In genomic region chr2:145753209-145753608, GRCh38 we compare ENCODE assay signal across 14 cellular contexts.
A peak's percentile ranks its signal among the peaks of the same experiment; 100 is the strongest.
DNase-seq lines count a peak whose midpoint lies in the region; TF ChIP-seq lines count a peak whose summit lies in the region.
"Had no signal": no experiment of that assay in that cellular context is flagged by ENCODE, and none has a peak within 500 bp of the region (broad histone marks: within the 10 kb centered on the region; RNA-seq: fewer than 3 reads in every experiment).

No MANE protein-coding gene starts in this region.

- H3K27ac ChIP-seq in A673 (ENCODE audit: low read depth, low read length, poor library complexity, severe bottlenecking) = peak overlapping the region; percentile 87
- peak overlapping the region; percentile 92 for H3K27ac ChIP-seq in Karpas-422 (ENCODE audit: low read length)
- peak overlapping the region in 48 of 59 donors; percentile 13 to 86 (median 68) for H3K27ac ChIP-seq in dorsolateral prefrontal cortex
- H3K27ac ChIP-seq in vagina = no peak overlapping the region

- H3K79me2 ChIP-seq in Karpas-422 (ENCODE audit: low read length) = no peaks in the 10 kb centered on the region

- peak overlapping the region; percentile 70 for H3K4me2 ChIP-seq in Karpas-422 (ENCODE audit: low read depth, low read length, poor library complexity, severe bottlenecking)

- DNase-seq in A673 (ENCODE audit: low spot score) (peak; percentile 39), Karpas-422 (no peak), dorsolateral prefrontal cortex (no peak), NCI-H1694 (lab: John Stamatoyannopoulos, UW) (no peak), posterior vena cava (ENCODE audit: low spot score) (no peak), NCI-H2107 (lab: John Stamatoyannopoulos, UW) (no peak), vagina (ENCODE audit: extremely low spot score in 2 of 2) (no peak)
- DNase-seq: activated CD4-positive, alpha-beta T cell treated with anti-CD3 and anti-CD28 coated beads, Interleukin-2, amount 50 U/mL, for 4 hours; activated naive CD8-positive, alpha-beta T cell treated with anti-CD3 and anti-CD28 coated beads for 36 hours; activated T-cell treated with anti-CD3 and anti-CD28 coated beads, Interleukin-2, amount 50 U/mL, for 24 hours; H9; stimulated activated naive B cell treated with anti-CD40 and anti-IgM and Interleukin-4, amounts not matched to agents 10 μg/mL and 1 μg/mL and 100 μg/mL, for 72 hours had no signal

- no peaks in the 10 kb centered on the region for H3K9me2 ChIP-seq in Karpas-422 (replicated peaks; ENCODE audit: insufficient read depth, low read length)

- H3K4me1 ChIP-seq in A673 (ENCODE audit: insufficient read depth, low read length, poor library complexity, severe bottlenecking) (peaks cover 47% of the 10 kb centered on the region), Karpas-422 (ENCODE audit: low read length) (peaks cover 56% of the 10 kb centered on the region), neuron (ENCODE audit: insufficient read depth, low read length) (peaks cover 19% of the 10 kb centered on the region), vagina (peaks cover 20% of the 10 kb centered on the region)

- H3K27me3 ChIP-seq in A673 (replicated peaks; ENCODE audit: insufficient read depth, low read depth, low read length, poor library complexity) (no peaks in the 10 kb centered on the region), Karpas-422 (ENCODE audit: low read length) (no peaks in the 10 kb centered on the region), dorsolateral prefrontal cortex (no peaks in the 10 kb centered on the region), neuron (ENCODE audit: insufficient read depth, low read length) (no peaks in the 10 kb centered on the region), vagina (no peaks in the 10 kb centered on the region)
- H3K27me3 ChIP-seq: SJSA1 had no signal

- TF ChIP-seq POLR2A in vagina (IDR thresholded peaks at IDR 0.05) = no peak

- H3K36me3 ChIP-seq in A673 (ENCODE audit: insufficient read depth, low read length, poor library complexity, severe bottlenecking) (no peaks in the 10 kb centered on the region), Karpas-422 (ENCODE audit: insufficient read depth, low read length) (no peaks in the 10 kb centered on the region), neuron (ENCODE audit: insufficient read depth, low read length) (no peaks in the 10 kb centered on the region), vagina (no peaks in the 10 kb centered on the region)
- H3K36me3 ChIP-seq: SJSA1 had no signal

- POLR2A ChIA-PET in A673 (lab: Charles Lee; ENCODE audit: low non-redundant PET) = no interaction called here

- H4K20me1 ChIP-seq in Karpas-422 (ENCODE audit: insufficient read depth, low read depth, low read length) = no peaks in the 10 kb centered on the region

- H3K4me3 ChIP-seq in A673 (ENCODE audit: low read depth, low read length, poor library complexity, severe bottlenecking) = no peak overlapping the region
- H3K4me3 ChIP-seq in Karpas-422 (ENCODE audit: low read length) = no peak overlapping the region
- peak overlapping the region in 5 of 59 donors; percentile 31 to 45 (median 40) for H3K4me3 ChIP-seq in dorsolateral prefrontal cortex
- no peak overlapping the region for H3K4me3 ChIP-seq in neuron (ENCODE audit: low read length)
- H3K4me3 ChIP-seq in vagina = no peak overlapping the region
- H3K4me3 ChIP-seq: SJSA1 had no signal

- H3K9me3 ChIP-seq in A673 (ENCODE audit: low read depth, low read length, poor library complexity, severe bottlenecking) = no peaks in the 10 kb centered on the region
- no peaks in the 10 kb centered on the region for H3K9me3 ChIP-seq in Karpas-422 (ENCODE audit: low read length)
- H3K9me3 ChIP-seq in neuron (ENCODE audit: low read length) = no peaks in the 10 kb centered on the region
- H3K9me3 ChIP-seq in vagina = no peaks in the 10 kb centered on the region
- H3K9me3 ChIP-seq: SJSA1 had no signal

- no TSS peak for BruUV-seq in A673 (replicated peaks; lab: Mats Ljungman, UMichigan)

- H2AFZ ChIP-seq in Karpas-422 (ENCODE audit: low read length) (peak overlapping the region; percentile 22), neuron (ENCODE audit: low read depth, low read length) (peak overlapping the region; percentile 39)

- CTCF ChIA-PET in A673 (lab: Charles Lee) = interaction anchor here (0.6 to 1.3 kb wide), 3 partner anchors 210 to 706 kb away, joined by 3 to 5 read pairs (median 4); no protein-coding TSS in a partner anchor

- H3K9ac ChIP-seq in Karpas-422 (ENCODE audit: low read length) = peak overlapping the region; percentile 47

- TF ChIP-seq CTCF in A673 (conservative IDR thresholded peaks at IDR 0.05; ENCODE audit: low read depth, low read length) = no peak
- TF ChIP-seq CTCF in dorsolateral prefrontal cortex (IDR thresholded peaks at IDR 0.05 in 54 of 56, conservative IDR thresholded peaks at IDR 0.05 in 2 of 56; ENCODE audit: low read depth in 1 of 56, partially characterized antibody in 56 of 56) = no peak
- TF ChIP-seq CTCF in vagina (IDR thresholded peaks at IDR 0.05) = no peak

- intact Hi-C loops in A673 (cut with micrococcal nuclease; ENCODE audit: unreplicated experiment) (loop anchor here (2.0 to 10.0 kb wide), 6 partner anchors 96 to 1436 kb away; partner anchors contain the start of gene ZEB2), dorsolateral prefrontal cortex (cut with DNase I) (loop anchor here in 1 of 2 donors (5.0 to 10.0 kb wide), 2 partner anchors 1051 to 1228 kb away; partner anchors contain the start of gene ZEB2), posterior vena cava (cut with DNase I) (loop anchor here in 1 of 2 donors (10.0 kb wide), 1 partner anchor 1238 kb away; no protein-coding TSS in a partner anchor), vagina (cut with DNase I) (loop anchor here (5.0 kb wide), 1 partner anchor 1236 kb away; no protein-coding TSS in a partner anchor)
